In genomic region chr1:8226747-8227146, GRCh38 we compare ENCODE assay signal across 1 cellular context.
TF ChIP-seq lines count a peak whose summit lies in the region.

No MANE protein-coding gene starts in this region.

TF ChIP-seq in HCT116, 20 proteins besides CTCF, POLR2A, EP300 and RAD21 (continued from another document):
- TF ChIP-seq REST (IDR thresholded peaks at IDR 0.05; ENCODE audit: low read depth) (no peak), JUND (IDR thresholded peaks at IDR 0.05) (no peak)
TF ChIP-seq in HCT116: peak in this region for 0.
